ENCODE assay signal across 8 cellular contexts in the genomic region with DNA sequence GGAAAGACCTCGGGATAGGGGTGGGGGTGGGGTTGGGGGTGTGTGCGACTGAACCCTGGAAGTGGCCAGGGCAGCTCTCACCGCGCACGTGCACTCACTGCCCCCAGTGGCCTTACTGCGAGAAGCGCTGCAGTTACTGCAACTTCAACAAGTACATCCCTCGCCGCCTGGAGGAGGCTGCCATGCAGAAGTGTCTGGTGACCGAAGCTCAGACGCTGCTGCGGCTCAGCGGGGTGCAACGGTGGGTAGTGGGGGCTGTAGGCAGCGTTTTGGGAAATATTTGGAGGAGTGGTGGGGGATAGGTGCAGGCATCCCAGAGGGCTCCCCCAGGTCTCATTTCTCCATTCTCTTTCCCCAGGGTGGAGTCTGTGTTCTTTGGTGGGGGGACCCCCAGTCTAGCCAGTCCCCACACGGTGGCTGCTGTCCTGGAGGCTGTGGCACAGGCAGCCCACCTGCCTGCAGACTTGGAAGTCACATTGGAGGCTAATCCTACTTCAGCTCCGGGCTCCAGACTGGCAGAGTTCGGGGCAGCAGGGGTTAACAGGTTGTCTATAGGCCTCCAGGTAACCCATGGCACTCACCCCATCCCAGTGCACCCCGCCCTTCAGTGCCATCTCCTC. TPM values are rescaled to one million over a fixed set of nuclear protein-coding genes. Genes with fewer than 3 reads are reported as not detected.
DNase-seq lines count a peak whose midpoint lies in the region; ATAC-seq and TF ChIP-seq lines count a peak whose summit lies in the region.

No MANE protein-coding gene starts in this region.

- H3K56ac ChIP-seq in H9 (ENCODE audit: insufficient read length, low read depth, low read length): no peak overlapping the region

- WGBS in H9 (ENCODE audit: extremely low coverage, insufficient read length, low lambda C conversion rate): no CpG with 5 or more reads among the region's 19 CpGs

- H3K14ac ChIP-seq in H9 (ENCODE audit: insufficient read depth, low read length): no peak overlapping the region

- no peak overlapping the region for H2BK12ac ChIP-seq in H9 (ENCODE audit: insufficient read length, low read depth, low read length)

- H4K91ac ChIP-seq in H9 (ENCODE audit: insufficient read length, low read depth, low read length): no peak overlapping the region

- no peak overlapping the region for H3K27ac ChIP-seq in H9 (ENCODE audit: insufficient read length, low read depth, low read length)

- no peak overlapping the region for H2BK15ac ChIP-seq in H9 (ENCODE audit: low read depth, low read length)

- no peaks in the 10 kb centered on the region for H3K79me1 ChIP-seq in H9 (ENCODE audit: insufficient read depth, low read depth, low read length, poor library complexity, severe bottlenecking)

- H4K8ac ChIP-seq in H9 (replicated peaks; ENCODE audit: insufficient read length, low read depth, low read length): no peak overlapping the region

- peak overlapping the region; percentile 78 to 89 for H3K4me3 Mint-ChIP-seq in H9

- no peak overlapping the region for H3K23ac ChIP-seq in H9 (ENCODE audit: insufficient read length, low read depth, low read length)

- no peak overlapping the region for H2AFZ ChIP-seq in H9 (ENCODE audit: low read length)

- no peak for ATAC-seq in GM21737 (IDR thresholded peaks at IDR 0.05; ENCODE audit: unreplicated experiment)

- no peaks in the 10 kb centered on the region; the same call in 1 of the 2 replicates for H3K27me3 ChIP-seq in H9 (ENCODE audit: insufficient read depth, low read length)

- H3K23me2 ChIP-seq in H9 (ENCODE audit: insufficient read length, low read depth, low read length, poor library complexity, severe bottlenecking): no peaks in the 10 kb centered on the region

- no peak overlapping the region for H3K18ac ChIP-seq in H9 (ENCODE audit: insufficient read length, low read depth, low read length)

- peaks cover 10% of the 10 kb centered on the region for H3K27me3 Mint-ChIP-seq in H9 (ENCODE audit: low read depth)

- H3K4me1 ChIP-seq in H9 (ENCODE audit: insufficient read depth, low read length): no peaks in the 10 kb centered on the region

- H3K27ac Mint-ChIP-seq in H9: peak overlapping the region in 1 of 3 experiments; percentile 85; a peak in 2 of 7 replicates

- H2BK120ac ChIP-seq in H9 (ENCODE audit: low read depth, low read length, poor library complexity, severe bottlenecking): no peak overlapping the region

- no peaks in the 10 kb centered on the region for H3K79me2 ChIP-seq in H9 (ENCODE audit: insufficient read depth, low read length)

- peak; percentile 67 for TF ChIP-seq CTCF in H9 (conservative IDR thresholded peaks at IDR 0.05)

- H3K4ac ChIP-seq in H9 (ENCODE audit: low read depth, low read length): no peak overlapping the region

- no peak overlapping the region for H3K9ac ChIP-seq in H9 (ENCODE audit: extremely low read depth, insufficient read length, low read length)

- no peak overlapping the region for H3T11ph ChIP-seq in H9 (ENCODE audit: low read length)

- no peak overlapping the region for H2AK5ac ChIP-seq in H9 (ENCODE audit: insufficient read length, low read length)

- no peak overlapping the region for H4K5ac ChIP-seq in H9 (ENCODE audit: insufficient read length, low read depth, low read length)

- peaks cover 12 to 16% of the 10 kb centered on the region in 2 experiments for H3K4me1 Mint-ChIP-seq in H9

- no peaks in the 10 kb centered on the region for H3K9me3 ChIP-seq in H9 (ENCODE audit: control insufficient read depth, low read depth, low read length)

- H4K20me1 ChIP-seq in H9 (ENCODE audit: control insufficient read depth, insufficient read depth, insufficient read length): no peaks in the 10 kb centered on the region

- peak overlapping the region; percentile 75 for H3K4me2 ChIP-seq in H9 (ENCODE audit: insufficient read depth, insufficient read length, low read length)

- H3K9me3 Mint-ChIP-seq in H9: no peaks in the 10 kb centered on the region

- H2BK5ac ChIP-seq in H9 (ENCODE audit: insufficient read length, low read length): no peak overlapping the region

- peak in 10 of 14 donors; percentile 5 to 47 (median 22) for DNase-seq in C1 segment of cervical spinal cord (lab: John Stamatoyannopoulos, UW)
- DNase-seq in H9: peak; percentile 94
- peak; percentile 79 for DNase-seq in NCI-H345 (lab: John Stamatoyannopoulos, UW)
- peak; percentile 66 for DNase-seq in activated CD4-positive, CD25-positive, alpha-beta regulatory T cell treated with anti-CD3 and anti-CD28 coated beads, Interleukin-2, amount 50 U/mL, for 72 hours
- DNase-seq in cerebellum (ENCODE audit: low spot score): peak; percentile 80
- DNase-seq in kidney glomerular epithelial cell (lab: John Stamatoyannopoulos, UW): peak; percentile 44
- peak; percentile 76 for DNase-seq in stimulated activated CD4-positive, alpha-beta T cell treated with anti-CD3 and anti-CD28 coated beads, Interleukin-1b, Interleukin-23, amount 100 ng/mL, for 48 hours

- H3K36me3 Mint-ChIP-seq in H9 (ENCODE audit: insufficient read depth in 1 of 3, low read depth in 3 of 3): peaks cover 2 to 27% (median 23%) of the 10 kb centered on the region in 3 experiments

- no peak overlapping the region for H2BK20ac ChIP-seq in H9 (ENCODE audit: low read depth, low read length, poor library complexity, severe bottlenecking)

RNA-seq across cellular contexts. Expression of gene RSAD1, which starts 1.0 kb away (rescaled TPM):
- total RNA-seq in H9 (2021) (27.9 and 29.6 TPM in 2 replicates), cerebellum (19.0 TPM)

RNA-seq across cellular contexts. Expression of gene CHAD, which starts 11.0 kb away (rescaled TPM):
- total RNA-seq in H9 (2021) (0.46 and 0.57 TPM in 2 replicates), cerebellum (not detected)

RNA-seq across cellular contexts. Expression of gene MYCBPAP, which starts 28.6 kb away (rescaled TPM):
- total RNA-seq in H9 (2021) (1.7 and 1.9 TPM in 2 replicates), cerebellum (0.91 TPM)

RNA-seq across cellular contexts. Expression of gene EPN3, which starts 52.9 kb away (rescaled TPM):
- total RNA-seq in H9 (2021) (1.9 and 2.2 TPM in 2 replicates), cerebellum (0.18 TPM)

RNA-seq across cellular contexts. Expression of gene ACSF2, which starts 53.6 kb away (rescaled TPM):
- total RNA-seq in H9 (2021): 12.2 TPM in 2 replicates
- 7.2 TPM for total RNA-seq in cerebellum

Comparison
In these comparisons a context has a peak if more than half of its experiments do, and no peak if none do; other contexts are left out.
1. DNase-seq: peak in every context shown above with its lines; median percentile 94 in H9; 80 in cerebellum; 79 in NCI-H345; 76 in stimulated activated CD4-positive, alpha-beta T cell treated with anti-CD3 and anti-CD28 coated beads, Interleukin-1b, Interleukin-23, amount 100 ng/mL, for 48 hours; 66 in activated CD4-positive, CD25-positive, alpha-beta regulatory T cell treated with anti-CD3 and anti-CD28 coated beads, Interleukin-2, amount 50 U/mL, for 72 hours; 44 in kidney glomerular epithelial cell; 22 in C1 segment of cervical spinal cord.